Comparison of ENCODE assay signal across 17 cellular contexts in the genomic region with DNA sequence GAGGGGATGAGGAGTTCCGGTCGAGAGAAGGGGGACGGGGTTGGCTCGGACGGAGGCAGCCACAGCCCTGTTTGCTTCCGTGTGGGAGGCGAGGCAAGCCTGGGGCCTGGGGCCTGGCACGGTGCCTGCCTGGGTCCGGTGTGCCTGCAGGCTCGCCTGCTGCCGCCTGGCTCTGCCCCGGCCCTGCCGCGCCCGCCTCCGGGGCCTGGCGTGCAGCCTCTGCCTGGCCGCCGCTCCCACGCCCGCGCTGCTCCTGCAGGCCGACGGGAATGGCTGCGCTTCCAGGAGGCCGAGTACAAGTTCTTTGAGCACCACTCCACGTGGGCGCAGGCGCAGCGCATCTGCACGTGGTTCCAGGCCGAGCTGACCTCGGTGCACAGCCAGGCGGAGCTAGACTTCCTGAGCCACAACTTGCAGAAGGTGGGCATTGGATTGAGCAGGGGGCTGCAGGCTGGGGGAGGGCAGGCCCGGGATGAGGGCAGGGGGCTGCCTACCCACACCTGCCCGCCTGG. TPM values are rescaled to one million over a fixed set of nuclear protein-coding genes. Genes with fewer than 3 reads are reported as not detected.
DNase-seq lines count a peak whose midpoint lies in the region; ATAC-seq, FAIRE-seq and TF ChIP-seq lines count a peak whose summit lies in the region.
"Had no signal": no experiment of that assay in that cellular context is flagged by ENCODE, and none has a peak within 500 bp of the region (broad histone marks: within the 10 kb centered on the region; RNA-seq: fewer than 3 reads in every experiment).

No MANE protein-coding gene starts in this region.

- 43 to 85% (median 58%) methylated on average over 29 to 36 of the region's 36 CpGs for WGBS in small intestine, 3 donors

- ATAC-seq in Panc1 (0 out of 2 replicates have a peak, but pooled peaks have one; percentile 17), HG03135 (IDR thresholded peaks at IDR 0.05; ENCODE audit: unreplicated experiment) (no peak), HG03039 (IDR thresholded peaks at IDR 0.05; ENCODE audit: unreplicated experiment) (no peak)
- ATAC-seq: activated CD8-positive, alpha-beta T cell treated with anti-CD3 and anti-CD28 coated beads for 36 hours; activated T-cell treated with anti-CD3 and anti-CD28 coated beads, Interleukin-2, amount 50 U/mL, for 72 hours had no signal

- BruUV-seq in Panc1 (replicated peaks; lab: Mats Ljungman, UMichigan): no TSS peak

- no peak overlapping the region for H3K4me3 ChIP-seq in Panc1 (ENCODE audit: low read depth in 2 of 2, low read length in 2 of 2)
- no peak overlapping the region for H3K4me3 ChIP-seq in small intestine (ENCODE audit: low read depth in 1 of 2, low read length in 2 of 2)
- H3K4me3 ChIP-seq: PC-9 had no signal

- H3K36me3 ChIP-seq in Panc1 (ENCODE audit: control insufficient read depth, insufficient read depth, low read length) (peaks cover 3% of the 10 kb centered on the region), small intestine (ENCODE audit: control insufficient read depth in 2 of 2, insufficient read depth in 2 of 2, low read length in 2 of 2) (no peaks in the 10 kb centered on the region)

- in situ Hi-C loops in Panc1 (cut with HindIII; ENCODE audit: low pct_unique_long_range_greater_than_20kb, low sequenced_read_pairs): no loop called here

- H3K4me1 ChIP-seq in Panc1 (ENCODE audit: control insufficient read depth, insufficient read depth, low read length) (no peaks in the 10 kb centered on the region), small intestine (ENCODE audit: control insufficient read depth in 2 of 2, insufficient read depth in 1 of 2, low read depth in 1 of 2, low read length in 1 of 2) (no peaks in the 10 kb centered on the region)

- FAIRE-seq in small intestine (lab: Jason Lieb, UNC): no peak

- CTCF ChIA-PET in Panc1 (lab: Charles Lee): no interaction called here

- DNase-seq in DMS 273 (lab: John Stamatoyannopoulos, UW; ENCODE audit: unreplicated experiment) (peak; percentile 95), Panc1 (ENCODE audit: low read depth, low spot score) (no peak), islet precursor cell (peak; percentile 54), small intestine (peak; percentile 9), mucosa of gallbladder (ENCODE audit: low spot score) (no peak), NCI-H2107 (lab: John Stamatoyannopoulos, UW) (no peak)
- DNase-seq: activated CD8-positive, alpha-beta T cell treated with anti-CD3 and anti-CD28 coated beads for 36 hours; activated T-cell treated with anti-CD3 and anti-CD28 coated beads, Interleukin-2, amount 50 U/mL, for 72 hours; amniotic stem cell; DMS79; NCI-H1694; NCI-H69; PC-9; stimulated activated naive CD4-positive, alpha-beta T cell treated with Interleukin-2 at 50 U/mL for 16 hours; SW 1271 had no signal

- no peak for TF ChIP-seq CTCF in Panc1 (IDR thresholded peaks at IDR 0.05)

- H3K9me3 ChIP-seq in Panc1 (ENCODE audit: control insufficient read depth, insufficient read depth, low read depth, low read length) (no peaks in the 10 kb centered on the region), small intestine (ENCODE audit: control insufficient read depth, low read depth) (no peaks in the 10 kb centered on the region)

- H3K27me3 ChIP-seq in Panc1 (ENCODE audit: control insufficient read depth, insufficient read depth, low read length) (no peaks in the 10 kb centered on the region), small intestine (ENCODE audit: control insufficient read depth in 2 of 2, insufficient read depth in 2 of 2, low read length in 2 of 2) (no peaks in the 10 kb centered on the region)

- POLR2A ChIA-PET in Panc1 (lab: Charles Lee): no interaction called here

- H3K27ac ChIP-seq in Panc1 (ENCODE audit: low read length) (no peak overlapping the region), small intestine (ENCODE audit: low read depth in 1 of 2, low read length in 1 of 2) (no peak overlapping the region)
- H3K27ac ChIP-seq: PC-9 had no signal

- intact Hi-C loops in Panc1 (cut with micrococcal nuclease; ENCODE audit: unreplicated experiment): no loop called here

RNA-seq across cellular contexts. Expression of gene MRC2, which starts 53.1 kb away (rescaled TPM):
- total RNA-seq in Panc1 (2021; ENCODE audit: unreplicated experiment) (120 TPM), mucosa of gallbladder (87.4 TPM)
- polyA plus RNA-seq in Panc1 (2012; ENCODE audit: insufficient read length): 171 TPM
- polyA plus RNA-seq in small intestine: 1 to 10 TPM in 2 of 3 donors, under 1 TPM in 1; 0.67 to 7.6 (median 1.4) TPM

Comparison
In these comparisons a context has a peak if more than half of its experiments do, and no peak if none do; other contexts are left out.
1. DNase-seq: peak in DMS 273 (single experiment), islet precursor cell (single experiment) and small intestine (single experiment); none in Panc1 (single experiment), mucosa of gallbladder (single experiment) and NCI-H2107 (single experiment).